ENCODE assay signal across 8 cellular contexts in the genomic region with DNA sequence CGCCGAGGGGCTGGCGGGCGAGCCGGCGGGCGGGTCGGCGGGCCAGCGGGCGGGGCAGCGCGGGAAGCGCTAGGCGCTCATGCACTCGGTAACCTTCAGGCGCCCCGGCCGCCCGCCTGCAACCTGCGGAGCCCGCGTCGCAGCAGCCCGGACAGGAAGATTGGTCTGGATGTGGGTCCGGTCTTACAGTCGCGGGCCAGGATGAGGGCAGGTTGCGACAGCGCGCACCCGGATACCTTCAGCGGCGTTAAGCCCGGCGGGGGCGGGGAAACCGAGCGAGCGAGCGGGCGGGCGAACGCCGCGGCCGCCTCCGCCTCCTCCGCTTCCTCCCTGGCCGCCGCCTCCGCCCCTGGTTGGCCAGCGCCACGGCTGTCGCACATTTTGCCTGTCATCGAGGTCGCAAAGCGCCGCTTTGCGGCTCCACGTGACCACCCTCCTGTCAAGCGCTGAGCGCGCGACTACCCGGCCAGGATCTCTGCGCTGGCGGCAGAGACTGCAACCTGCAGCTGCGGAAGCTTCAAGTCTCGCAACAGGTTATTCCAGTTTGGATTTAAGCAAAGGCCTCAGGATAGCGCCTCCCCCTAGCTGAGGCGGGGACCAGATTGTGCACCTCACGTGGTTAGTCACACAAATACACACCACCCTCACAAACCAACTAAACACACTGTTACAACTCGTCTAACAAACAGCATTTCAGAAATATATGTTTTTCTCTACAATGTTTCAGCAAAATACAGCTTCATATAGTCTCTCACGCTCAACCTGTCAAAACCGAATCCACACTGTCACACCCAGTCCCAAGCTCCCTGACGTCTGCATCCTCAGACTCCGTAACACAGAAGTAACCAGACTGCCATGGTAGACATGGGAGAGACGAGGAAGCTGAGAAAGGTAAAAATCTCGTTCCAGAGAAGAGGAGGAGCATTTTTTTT. TPM values are rescaled to one million over a fixed set of nuclear protein-coding genes. Genes with fewer than 3 reads are reported as not detected.
A peak's percentile ranks its signal among the peaks of the same experiment; 100 is the strongest.
DNase-seq lines count a peak whose midpoint lies in the region; ATAC-seq and TF ChIP-seq lines count a peak whose summit lies in the region.

A gene (minus strand): TSS at position 355 of the 932 bp plus-strand sequence. CDS start 456 bp downstream, outside the sequence.

- peak; percentile 98 for DNase-seq in GM13977 (ENCODE audit: low spot score)
- peak; percentile 95 for DNase-seq in NCI-H146 (lab: John Stamatoyannopoulos, UW)
- peak; percentile 95 to 96 (median 96) for DNase-seq in T-helper 17 cell
- peak; percentile 63 to 98 (median 93) for DNase-seq in anterior cingulate cortex (lab: John Stamatoyannopoulos, UW)
- peak; percentile 97 to 99 (median 99) for DNase-seq in right cardiac atrium
- DNase-seq in pulmonary artery endothelial cell (ENCODE audit: low read depth, low spot score), result peak; percentile 90
- peak; percentile 94 to 97 for DNase-seq in uterus

- intact Hi-C loops in right cardiac atrium (cut with DNase I) (no loop called here), uterus (cut with DNase I; ENCODE audit: low total_unique reads) (no loop called here)

- H3K27me3 ChIP-seq in right cardiac atrium (ENCODE audit: control insufficient read depth, insufficient read depth) (no peaks in the 10 kb centered on the region), uterus (no peaks in the 10 kb centered on the region)

- H3K9me3 ChIP-seq in T-helper 17 cell (ENCODE audit: control insufficient read depth, low read length, poor library complexity, severe bottlenecking) (no peaks in the 10 kb centered on the region), right cardiac atrium (ENCODE audit: control insufficient read depth, low read length) (no peaks in the 10 kb centered on the region), uterus (no peaks in the 10 kb centered on the region)

- H3K27me3 Mint-ChIP-seq in T-helper 17 cell, result no peaks in the 10 kb centered on the region

- H3K36me3 Mint-ChIP-seq in T-helper 17 cell (ENCODE audit: low read depth), result peaks cover 3% of the 10 kb centered on the region

- H3K27ac Mint-ChIP-seq in T-helper 17 cell, result peak within 1 kb of the TSS; percentile 95

- TF ChIP-seq POLR2A in uterus (IDR thresholded peaks at IDR 0.05), result peak; percentile 64 to 84

- peaks cover 22% of the 10 kb centered on the region for H3K4me1 Mint-ChIP-seq in T-helper 17 cell

- H3K4me3 ChIP-seq in right cardiac atrium (ENCODE audit: low read length) (peak within 1 kb of the TSS; percentile 95), uterus (peak within 1 kb of the TSS; percentile 59 to 85)

- in situ Hi-C loops in GM13977 (cut with MboI; ENCODE audit: low pct_unique_long_range_greater_than_20kb, low sequenced_read_pairs, unreplicated experiment), result no loop called here

- TF ChIP-seq CTCF in GM13977 (IDR thresholded peaks at IDR 0.05; ENCODE audit: extremely low read depth, insufficient read depth, missing control alignments) (no peak), uterus (IDR thresholded peaks at IDR 0.05) (peak in 3 of 4 experiments; percentile 17 to 59 (median 42))

- H3K4me1 ChIP-seq in right cardiac atrium (ENCODE audit: control insufficient read depth, insufficient read depth, low read length) (no peaks in the 10 kb centered on the region), uterus (no peaks in the 10 kb centered on the region)

- H3K36me3 ChIP-seq in uterus, result no peaks in the 10 kb centered on the region

- under 1% methylated on average over 80 of the region's 80 CpGs for WGBS in right cardiac atrium

- ATAC-seq in HG02870 (IDR thresholded peaks at IDR 0.05; ENCODE audit: unreplicated experiment) (peak; percentile 83), T-helper 17 cell (peak; percentile 90), right cardiac atrium (peak; percentile 98 to 99)

- H3K27ac ChIP-seq in right cardiac atrium (ENCODE audit: low read length) (peak within 1 kb of the TSS; percentile 98), uterus (peak within 1 kb of the TSS; percentile 83 to 87)

- H3K4me3 Mint-ChIP-seq in T-helper 17 cell, result peak within 1 kb of the TSS; percentile 100

RNA-seq across cellular contexts. Expression of the gene that starts here (rescaled TPM):
- total RNA-seq in T-helper 17 cell (10 to 100 TPM; 45.8 to 50.1 TPM), right cardiac atrium (10 to 100 TPM; 73.1 to 90.0 (median 82.3) TPM), pulmonary artery endothelial cell (30.6 and 41.6 TPM in 2 replicates), uterus (10 to 100 TPM; 34.1 to 77.2 (median 64.1) TPM)
- polyA plus RNA-seq in right cardiac atrium, result 52.3 TPM

Comparison
In these comparisons a context has a peak if more than half of its experiments do, and no peak if none do; other contexts are left out.
1. Peak in every context shown above with its lines: DNase-seq, ATAC-seq, H3K4me3 ChIP-seq and H3K27ac ChIP-seq.